In the genomic region with DNA sequence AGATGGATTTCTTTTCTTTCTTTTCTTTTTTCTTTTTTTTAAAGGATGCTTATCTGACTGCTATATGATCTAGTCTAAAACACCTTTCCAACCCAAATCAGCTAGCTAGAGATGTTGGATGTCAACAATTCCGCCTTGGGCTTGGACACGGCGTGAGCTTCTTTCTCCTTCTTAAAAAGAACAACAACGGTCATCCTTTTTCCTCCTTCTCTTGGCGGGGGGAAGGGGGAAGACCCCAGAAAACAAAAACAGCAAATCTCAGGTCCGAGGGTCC, we compare ENCODE assay signal across 8 cellular contexts. TPM values are rescaled to one million over a fixed set of nuclear protein-coding genes. Genes with fewer than 3 reads are reported as not detected.
DNase-seq lines count a peak whose midpoint lies in the region; ATAC-seq and TF ChIP-seq lines count a peak whose summit lies in the region.

No MANE protein-coding gene starts in this region.

- H3K9me3 Mint-ChIP-seq in IgD-negative memory B cell (no peaks in the 10 kb centered on the region), natural killer cell (no peaks in the 10 kb centered on the region)
- no peaks in the 10 kb centered on the region for H3K9me3 Mint-ChIP-seq in effector memory CD8-positive, alpha-beta T cell

- TF ChIP-seq CTCF in AG04450 (IDR thresholded peaks at IDR 0.05; ENCODE audit: low read depth, low read length) (no peak), natural killer cell (IDR thresholded peaks at IDR 0.05) (no peak)

- peaks cover 25% of the 10 kb centered on the region for H3K27me3 ChIP-seq in AG04450 (ENCODE audit: control insufficient read depth, insufficient read depth, low read length)

- H3K4me3 ChIP-seq in AG04450 (ENCODE audit: low read depth, low read length), result peak overlapping the region; percentile 49

- intact Hi-C loops in natural killer cell (cut with micrococcal nuclease), result no loop called here

- H3K27ac ChIP-seq in AG04450 (ENCODE audit: low read depth, low read length), result no peak overlapping the region

- H3K27ac Mint-ChIP-seq in IgD-negative memory B cell (no peak overlapping the region), natural killer cell (no peak overlapping the region)
- H3K27ac Mint-ChIP-seq in effector memory CD8-positive, alpha-beta T cell, result no peak overlapping the region

- H3K36me3 Mint-ChIP-seq in IgD-negative memory B cell, result no peaks in the 10 kb centered on the region
- no peaks in the 10 kb centered on the region for H3K36me3 Mint-ChIP-seq in effector memory CD8-positive, alpha-beta T cell (ENCODE audit: insufficient read depth)
- no peaks in the 10 kb centered on the region for H3K36me3 Mint-ChIP-seq in natural killer cell

- CTCF ChIA-PET in AG04450 (lab: Charles Lee), result no interaction called here

- no peaks in the 10 kb centered on the region for H3K9me3 ChIP-seq in AG04450 (ENCODE audit: control insufficient read depth, insufficient read depth, low read length)

- ATAC-seq in effector memory CD8-positive, alpha-beta T cell (replicated peaks), result no peak
- no peak for ATAC-seq in natural killer cell
- ATAC-seq in HG02642 (IDR thresholded peaks at IDR 0.05; ENCODE audit: poor library complexity, unreplicated experiment), result no peak

- H3K27me3 Mint-ChIP-seq in IgD-negative memory B cell, result peaks cover 34% of the 10 kb centered on the region
- peaks cover 72 to 77% of the 10 kb centered on the region in 2 donors for H3K27me3 Mint-ChIP-seq in effector memory CD8-positive, alpha-beta T cell
- H3K27me3 Mint-ChIP-seq in natural killer cell (ENCODE audit: low read depth in 2 of 2), result peaks cover 55 to 76% of the 10 kb centered on the region in 2 donors

- H3K4me1 Mint-ChIP-seq in IgD-negative memory B cell (peaks cover 0 to 7% (median 5%) of the 10 kb centered on the region in 3 donors), natural killer cell (peaks cover 6 to 10% of the 10 kb centered on the region in 2 donors)
- H3K4me1 Mint-ChIP-seq in effector memory CD8-positive, alpha-beta T cell (ENCODE audit: low read depth in 2 of 2), result peaks cover 0 to 5% of the 10 kb centered on the region in 2 donors

- H3K4me3 Mint-ChIP-seq in IgD-negative memory B cell (peak overlapping the region; percentile 75 to 88 (median 80)), natural killer cell (peak overlapping the region; percentile 74)
- peak overlapping the region; percentile 48 to 58 for H3K4me3 Mint-ChIP-seq in effector memory CD8-positive, alpha-beta T cell

- DNase-seq in AG04450 (ENCODE audit: low read depth, low spot score), result no peak
- no peak for DNase-seq in effector memory CD8-positive, alpha-beta T cell
- DNase-seq in natural killer cell, result no peak
- no peak for DNase-seq in RPMI8226
- no peak for DNase-seq in dedifferentiated amniotic fluid mesenchymal stem cell (ENCODE audit: extremely low spot score)
- no peak for DNase-seq in effector CD4-positive, alpha-beta T cell

- POLR2A ChIA-PET in AG04450 (lab: Yijun Ruan, JAX), result interaction anchor here (0.6 kb wide), 1 partner anchor 155 kb away, joined by 3 read pairs; no protein-coding TSS in a partner anchor

RNA-seq across cellular contexts. Expression of a gene that starts 1.0 kb away (rescaled TPM):
- polyA plus RNA-seq in AG04450 (2011; rRNA removed), result 2.1 TPM in 2 replicates
- polyA minus RNA-seq in AG04450 (2011; rRNA and poly(A)+ RNA removed), result 1.1 and 1.2 TPM in 2 replicates
- polyA plus RNA-seq in IgD-negative memory B cell, result not detected
- total RNA-seq in natural killer cell, result under 1 TPM in 1 of 3 donors, not detected in 2; 0.38 TPM

RNA-seq across cellular contexts. Expression of a gene that starts 59.0 kb away (rescaled TPM):
- polyA plus RNA-seq in AG04450 (2011; rRNA removed) (19.3 and 25.4 TPM in 2 replicates), IgD-negative memory B cell (30.5 TPM)
- polyA minus RNA-seq in AG04450 (2011; rRNA and poly(A)+ RNA removed), result 11.9 and 17.1 TPM in 2 replicates
- 10 to 100 TPM; 29.5 to 39.3 (median 35.1) TPM for total RNA-seq in natural killer cell
